Comparison of ENCODE assay signal across 1 cellular context in the genomic region with DNA sequence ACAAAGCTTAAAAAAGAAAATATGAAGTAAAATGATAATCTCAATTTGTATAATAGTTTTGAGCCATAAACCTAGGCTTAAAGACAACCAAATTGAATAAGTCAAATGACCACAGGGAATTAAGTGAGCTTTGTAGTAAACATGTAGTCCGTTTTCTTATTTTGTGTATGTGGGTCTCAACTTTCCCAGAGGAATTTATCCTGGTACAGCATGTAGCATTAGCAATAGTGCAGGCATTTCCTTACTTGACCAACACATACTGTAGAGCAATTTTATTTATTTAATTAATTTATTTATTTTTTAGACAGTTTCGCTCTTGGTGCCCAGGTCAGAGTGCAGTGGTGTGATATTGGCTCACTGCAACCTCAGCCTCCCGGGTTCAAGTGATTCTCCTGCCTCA.
TF ChIP-seq lines count a peak whose summit lies in the region.

No MANE protein-coding gene starts in this region.

TF ChIP-seq in IMR-90, 13 proteins besides CTCF, POLR2A, EP300 and RAD21:
- TF ChIP-seq, protein P1, sequence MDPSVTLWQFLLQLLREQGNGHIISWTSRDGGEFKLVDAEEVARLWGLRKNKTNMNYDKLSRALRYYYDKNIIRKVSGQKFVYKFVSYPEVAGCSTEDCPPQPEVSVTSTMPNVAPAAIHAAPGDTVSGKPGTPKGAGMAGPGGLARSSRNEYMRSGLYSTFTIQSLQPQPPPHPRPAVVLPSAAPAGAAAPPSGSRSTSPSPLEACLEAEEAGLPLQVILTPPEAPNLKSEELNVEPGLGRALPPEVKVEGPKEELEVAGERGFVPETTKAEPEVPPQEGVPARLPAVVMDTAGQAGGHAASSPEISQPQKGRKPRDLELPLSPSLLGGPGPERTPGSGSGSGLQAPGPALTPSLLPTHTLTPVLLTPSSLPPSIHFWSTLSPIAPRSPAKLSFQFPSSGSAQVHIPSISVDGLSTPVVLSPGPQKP (IDR thresholded peaks at IDR 0.05; ENCODE audit: borderline replicate concordance, low read depth, low read length): no peak
